In genomic region chr5:8306289-8306688, GRCh38 we compare ENCODE assay signal across 26 cellular contexts.
"Had no signal": no experiment of that assay in that cellular context is flagged by ENCODE, and none has a peak within 500 bp of the region (broad histone marks: within the 10 kb centered on the region; RNA-seq: fewer than 3 reads in every experiment).

No MANE protein-coding gene starts in this region.

- H3K36me3 Mint-ChIP-seq: immature natural killer cell, mesothelial cell of epicardium had no signal

- H3K4me1 ChIP-seq: colonic mucosa, esophagus squamous epithelium, gastrocnemius medialis, left lung, lower lobe of right lung had no signal

- H3K4me3 ChIP-seq: colonic mucosa, esophagus squamous epithelium, gastrocnemius medialis, hepatocyte, left lung, lower lobe of right lung, mucosa of descending colon had no signal

- H3K27ac Mint-ChIP-seq: dendritic cell treated with granulocyte-macrophage colony-stimulating factor and Interleukin-4, amounts not matched to agents 40 ng/mL and 50 ng/mL, for 4 days; immature natural killer cell; mesothelial cell of epicardium had no signal

- H3K27me3 Mint-ChIP-seq: dendritic cell treated with granulocyte-macrophage colony-stimulating factor and Interleukin-4, amounts not matched to agents 40 ng/mL and 50 ng/mL, for 4 days had no signal

- DNase-seq: cerebellar nuclear complex; colonic mucosa; cortex of kidney; effector CD4-positive, alpha-beta T cell; effector memory CD4-positive, alpha-beta T cell; erythroblast; esophagus squamous epithelium; foreskin fibroblast; foreskin melanocyte; gastrocnemius medialis; glutamatergic neuron; head of caudate nucleus; hypothalamus; immature natural killer cell; islet precursor cell; left cardiac atrium; left lung; left ventricle myocardium superior; lower lobe of right lung; mesenchymal stem cell; mucosa of descending colon had no signal

- H3K4me1 Mint-ChIP-seq: immature natural killer cell, mesothelial cell of epicardium had no signal

- H3K4me2 ChIP-seq: hepatocyte had no signal

- H2AFZ ChIP-seq: hepatocyte had no signal

- H3K36me3 ChIP-seq: colonic mucosa, esophagus squamous epithelium, gastrocnemius medialis, left lung, lower lobe of right lung had no signal

- ATAC-seq: esophagus mucosa, gastrocnemius medialis, left cardiac atrium, left lung, left ventricle myocardium superior, lower lobe of right lung, mucosa of descending colon had no signal

- H3K79me2 ChIP-seq: hepatocyte had no signal

- H3K4me3 Mint-ChIP-seq: dendritic cell treated with granulocyte-macrophage colony-stimulating factor and Interleukin-4, amounts not matched to agents 40 ng/mL and 50 ng/mL, for 4 days; immature natural killer cell; mesothelial cell of epicardium had no signal

- H3K27me3 ChIP-seq: colonic mucosa, esophagus squamous epithelium, gastrocnemius medialis, hepatocyte, left lung had no signal

- H3K9me3 ChIP-seq: colonic mucosa, esophagus squamous epithelium, gastrocnemius medialis, mucosa of descending colon had no signal

- H3K27ac ChIP-seq: colonic mucosa, epithelial cell of prostate, esophagus squamous epithelium, gastrocnemius medialis, hepatocyte, left lung, lower lobe of right lung had no signal
